In the genomic region with DNA sequence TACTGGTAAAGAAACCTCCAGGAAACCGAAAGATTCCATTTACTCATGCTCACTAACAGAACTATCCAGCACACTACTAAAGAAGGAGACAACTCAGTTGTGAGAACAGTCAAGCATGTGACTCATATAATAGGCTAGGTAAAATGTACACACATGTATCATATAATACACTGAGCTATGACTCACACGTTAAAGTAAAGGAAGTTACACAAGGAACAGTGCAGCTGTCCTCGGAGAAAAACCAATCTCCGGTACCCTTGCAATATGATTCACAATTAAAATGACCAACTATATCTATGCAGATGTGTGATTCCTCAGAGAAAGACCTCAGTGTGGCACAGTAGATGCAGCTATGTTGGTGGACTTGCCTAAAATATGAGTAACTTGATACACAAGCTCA, we compare ENCODE assay signal across 8 cellular contexts.
A peak's percentile ranks its signal among the peaks of the same experiment; 100 is the strongest.
DNase-seq lines count a peak whose midpoint lies in the region; ATAC-seq and TF ChIP-seq lines count a peak whose summit lies in the region.

No MANE protein-coding gene starts in this region.

- TF ChIP-seq CTCF in activated CD8-positive, alpha-beta T cell treated with anti-CD3 and anti-CD28 coated beads for 36 hours (IDR thresholded peaks at IDR 0.05): no peak
- TF ChIP-seq CTCF in PC-9 (conservative IDR thresholded peaks at IDR 0.05): no peak

- peak overlapping the region; percentile 27 for H3K27ac Mint-ChIP-seq in activated CD8-positive, alpha-beta T cell treated with anti-CD3 and anti-CD28 coated beads for 36 hours
- H3K27ac Mint-ChIP-seq in activated CD8-positive, alpha-beta T cell treated with anti-CD3 and anti-CD28 coated beads, Interleukin-2, amount 10 ng/mL, durations not matched to agents 7 days and 5 days: no peak overlapping the region
- H3K27ac Mint-ChIP-seq in stimulated activated effector memory CD8-positive, alpha-beta T cell treated with anti-CD3 and anti-CD28 coated beads, Interleukin-12 subunit alpha, Interleukin-12 subunit beta, amount 100 ng/mL, for 72 hours: peak overlapping the region; percentile 14

- H3K27ac ChIP-seq in PC-9: peak overlapping the region; percentile 68

- H2AFZ ChIP-seq in PC-9: no peak overlapping the region

- H4K20me1 ChIP-seq in PC-9 (ENCODE audit: insufficient read depth): no peaks in the 10 kb centered on the region

- no peaks in the 10 kb centered on the region for H3K79me2 ChIP-seq in PC-9 (ENCODE audit: low read depth)

- H3K4me1 ChIP-seq in PC-9 (replicated peaks; ENCODE audit: insufficient read depth): peaks cover 12% of the 10 kb centered on the region

- peaks cover 16% of the 10 kb centered on the region for H3F3A ChIP-seq in PC-9 (ENCODE audit: insufficient read depth, low read depth)

- H3K4me3 Mint-ChIP-seq in activated CD8-positive, alpha-beta T cell treated with anti-CD3 and anti-CD28 coated beads for 36 hours: no peak overlapping the region
- no peak overlapping the region for H3K4me3 Mint-ChIP-seq in activated CD8-positive, alpha-beta T cell treated with anti-CD3 and anti-CD28 coated beads, Interleukin-2, amount 10 ng/mL, durations not matched to agents 7 days and 5 days
- H3K4me3 Mint-ChIP-seq in stimulated activated effector memory CD8-positive, alpha-beta T cell treated with anti-CD3 and anti-CD28 coated beads, Interleukin-12 subunit alpha, Interleukin-12 subunit beta, amount 100 ng/mL, for 72 hours: no peak overlapping the region

- CTCF ChIA-PET in activated CD8-positive, alpha-beta T cell treated with anti-CD3 and anti-CD28 coated beads for 36 hours (lab: Charles Lee): no interaction called here
- CTCF ChIA-PET in activated CD8-positive, alpha-beta T cell treated with anti-CD3 and anti-CD28 coated beads, Interleukin-2, amount 10 ng/mL, durations not matched to agents 7 days and 5 days (lab: Charles Lee): no interaction called here
- CTCF ChIA-PET in PC-9 (lab: Charles Lee): interaction anchor here (0.6 kb wide), 1 partner anchor 1368 kb away, joined by 4 read pairs; no protein-coding TSS in a partner anchor

- H3K4me2 ChIP-seq in PC-9: peak overlapping the region; percentile 70

- peaks cover 20% of the 10 kb centered on the region for H3K36me3 ChIP-seq in PC-9 (ENCODE audit: low read depth)

- H3K4me3 ChIP-seq in PC-9: peak overlapping the region; percentile 34; the same call in 1 of the 2 replicates

- H3K4me1 Mint-ChIP-seq in activated CD8-positive, alpha-beta T cell treated with anti-CD3 and anti-CD28 coated beads for 36 hours (ENCODE audit: low read depth): peaks cover 7% of the 10 kb centered on the region
- H3K4me1 Mint-ChIP-seq in activated CD8-positive, alpha-beta T cell treated with anti-CD3 and anti-CD28 coated beads, Interleukin-2, amount 10 ng/mL, durations not matched to agents 7 days and 5 days (ENCODE audit: low read depth): no peaks in the 10 kb centered on the region
- H3K4me1 Mint-ChIP-seq in stimulated activated effector memory CD8-positive, alpha-beta T cell treated with anti-CD3 and anti-CD28 coated beads, Interleukin-12 subunit alpha, Interleukin-12 subunit beta, amount 100 ng/mL, for 72 hours: peaks cover 6% of the 10 kb centered on the region

- no peak for TF ChIP-seq POLR2A in GM18505 (IDR thresholded peaks at IDR 0.05; ENCODE audit: borderline replicate concordance, extremely low read depth, insufficient read depth, insufficient read length)

- no peaks in the 10 kb centered on the region for H3K9me2 ChIP-seq in PC-9 (ENCODE audit: insufficient read depth)

- peak; percentile 12 for DNase-seq in activated CD8-positive, alpha-beta T cell treated with anti-CD3 and anti-CD28 coated beads for 36 hours
- DNase-seq in activated CD8-positive, alpha-beta T cell treated with anti-CD3 and anti-CD28 coated beads, Interleukin-2, amount 10 ng/mL, durations not matched to agents 7 days and 5 days: no peak
- DNase-seq in PC-9 (peak; percentile 22 to 98), cortex of kidney (lab: John Stamatoyannopoulos, UW) (no peak)
- no peak for DNase-seq in stimulated activated effector memory CD8-positive, alpha-beta T cell treated with anti-CD3 and anti-CD28 coated beads, Interleukin-12 subunit alpha, Interleukin-12 subunit beta, amount 100 ng/mL, for 72 hours (ENCODE audit: low spot score in 2 of 2)

- POLR2A ChIA-PET in activated CD8-positive, alpha-beta T cell treated with anti-CD3 and anti-CD28 coated beads for 36 hours (lab: Charles Lee): interaction anchor here (1.1 kb wide), 1 partner anchor 37 kb away, joined by 3 read pairs; no protein-coding TSS in a partner anchor
- POLR2A ChIA-PET in activated CD8-positive, alpha-beta T cell treated with anti-CD3 and anti-CD28 coated beads, Interleukin-2, amount 10 ng/mL, durations not matched to agents 7 days and 5 days (lab: Charles Lee): interaction anchor here (0.6 kb wide), 1 partner anchor 19 kb away, joined by 3 read pairs; no protein-coding TSS in a partner anchor
- POLR2A ChIA-PET in PC-9 (lab: Charles Lee; ENCODE audit: unreplicated experiment): interaction anchor here (0.8 to 0.9 kb wide), 2 partner anchors 14 to 29 kb away, joined by 3 to 11 read pairs; no protein-coding TSS in a partner anchor

- no TSS peak for BruUV-seq in PC-9 (replicated peaks; lab: Mats Ljungman, UMichigan)

- H3K9me3 ChIP-seq in PC-9 (ENCODE audit: insufficient read depth, low read depth): no peaks in the 10 kb centered on the region

- peak; percentile 97 for ATAC-seq in activated CD8-positive, alpha-beta T cell treated with anti-CD3 and anti-CD28 coated beads for 36 hours
- no peak for ATAC-seq in activated CD8-positive, alpha-beta T cell treated with anti-CD3 and anti-CD28 coated beads, Interleukin-2, amount 10 ng/mL, durations not matched to agents 7 days and 5 days
- ATAC-seq in esophagus mucosa (peak; percentile 100), GM18505 (IDR thresholded peaks at IDR 0.05; ENCODE audit: unreplicated experiment) (no peak), GM18861 (IDR thresholded peaks at IDR 0.05; ENCODE audit: unreplicated experiment) (no peak)
- peak; percentile 100 for ATAC-seq in stimulated activated effector memory CD8-positive, alpha-beta T cell treated with anti-CD3 and anti-CD28 coated beads, Interleukin-12 subunit alpha, Interleukin-12 subunit beta, amount 100 ng/mL, for 72 hours

- H3K36me3 Mint-ChIP-seq in activated CD8-positive, alpha-beta T cell treated with anti-CD3 and anti-CD28 coated beads for 36 hours (ENCODE audit: low read depth): peaks cover 13% of the 10 kb centered on the region
- peaks cover 23% of the 10 kb centered on the region for H3K36me3 Mint-ChIP-seq in activated CD8-positive, alpha-beta T cell treated with anti-CD3 and anti-CD28 coated beads, Interleukin-2, amount 10 ng/mL, durations not matched to agents 7 days and 5 days (ENCODE audit: low read depth)
- H3K36me3 Mint-ChIP-seq in stimulated activated effector memory CD8-positive, alpha-beta T cell treated with anti-CD3 and anti-CD28 coated beads, Interleukin-12 subunit alpha, Interleukin-12 subunit beta, amount 100 ng/mL, for 72 hours: peaks cover 75% of the 10 kb centered on the region

- H3K9me3 Mint-ChIP-seq in activated CD8-positive, alpha-beta T cell treated with anti-CD3 and anti-CD28 coated beads for 36 hours: no peaks in the 10 kb centered on the region
- H3K9me3 Mint-ChIP-seq in activated CD8-positive, alpha-beta T cell treated with anti-CD3 and anti-CD28 coated beads, Interleukin-2, amount 10 ng/mL, durations not matched to agents 7 days and 5 days (ENCODE audit: insufficient read depth): no peaks in the 10 kb centered on the region
- H3K9me3 Mint-ChIP-seq in stimulated activated effector memory CD8-positive, alpha-beta T cell treated with anti-CD3 and anti-CD28 coated beads, Interleukin-12 subunit alpha, Interleukin-12 subunit beta, amount 100 ng/mL, for 72 hours: no peaks in the 10 kb centered on the region

- no peaks in the 10 kb centered on the region for H3K27me3 ChIP-seq in PC-9 (ENCODE audit: insufficient read depth, low read depth)

- no peaks in the 10 kb centered on the region for H3K27me3 Mint-ChIP-seq in activated CD8-positive, alpha-beta T cell treated with anti-CD3 and anti-CD28 coated beads for 36 hours
- no peaks in the 10 kb centered on the region for H3K27me3 Mint-ChIP-seq in activated CD8-positive, alpha-beta T cell treated with anti-CD3 and anti-CD28 coated beads, Interleukin-2, amount 10 ng/mL, durations not matched to agents 7 days and 5 days (ENCODE audit: low read depth)

- intact Hi-C loops in activated CD8-positive, alpha-beta T cell treated with anti-CD3 and anti-CD28 coated beads for 36 hours (cut with micrococcal nuclease): no loop called here
- intact Hi-C loops in PC-9 (cut with micrococcal nuclease; ENCODE audit: unreplicated experiment): loop anchor here (5.0 kb wide), 1 partner anchor 78 kb away; the partner anchor contains the start of gene STRN

Comparison
In these comparisons a context has a peak if more than half of its experiments do, and no peak if none do; other contexts are left out.
1. ATAC-seq: peak in activated CD8-positive, alpha-beta T cell treated with anti-CD3 and anti-CD28 coated beads for 36 hours (single experiment), esophagus mucosa (single experiment) and stimulated activated effector memory CD8-positive, alpha-beta T cell treated with anti-CD3 and anti-CD28 coated beads, Interleukin-12 subunit alpha, Interleukin-12 subunit beta, amount 100 ng/mL, for 72 hours (single experiment); none in activated CD8-positive, alpha-beta T cell treated with anti-CD3 and anti-CD28 coated beads, Interleukin-2, amount 10 ng/mL, durations not matched to agents 7 days and 5 days (single experiment), GM18505 (single experiment) and GM18861 (single experiment).
2. DNase-seq: peak in activated CD8-positive, alpha-beta T cell treated with anti-CD3 and anti-CD28 coated beads for 36 hours (single experiment) and PC-9 (2 of 2); none in activated CD8-positive, alpha-beta T cell treated with anti-CD3 and anti-CD28 coated beads, Interleukin-2, amount 10 ng/mL, durations not matched to agents 7 days and 5 days (single experiment), stimulated activated effector memory CD8-positive, alpha-beta T cell treated with anti-CD3 and anti-CD28 coated beads, Interleukin-12 subunit alpha, Interleukin-12 subunit beta, amount 100 ng/mL, for 72 hours (0 of 2) and cortex of kidney (single experiment).